Comparison of ENCODE assay signal across 18 cellular contexts in genomic region chr9:121836382-121836885, GRCh38.
DNase-seq lines count a peak whose midpoint lies in the region; ATAC-seq and TF ChIP-seq lines count a peak whose summit lies in the region.
"Had no signal": no experiment of that assay in that cellular context is flagged by ENCODE, and none has a peak within 500 bp of the region (broad histone marks: within the 10 kb centered on the region; RNA-seq: fewer than 3 reads in every experiment).

No MANE protein-coding gene starts in this region.

- DNase-seq in cardiac septum (ENCODE audit: low spot score) (peak; percentile 75), right cardiac atrium (no peak), islet precursor cell (peak; percentile 40), sigmoid colon (peak; percentile 39), left lung (no peak)
- DNase-seq in activated CD4-positive, alpha-beta T cell treated with anti-CD3 and anti-CD28 coated beads for 4 hours, result no peak
- DNase-seq: C1 segment of cervical spinal cord; CD8-positive, alpha-beta memory T cell; H9; KG1; NCI-H1105 treated with DMSO at 0.1 percent for 48 hours; NCI-H1694 treated with DMSO at 0.1 percent for 48 hours; NCI-H510A; NCI-H748 treated with DMSO at 0.1 percent for 48 hours; NK-92 treated with Interleukin-12 subunit alpha and Interleukin-12 subunit beta, amount 100 ng/mL, for 24 hours had no signal

- H3K27me3 ChIP-seq in right cardiac atrium (ENCODE audit: control insufficient read depth, insufficient read depth), result no peaks in the 10 kb centered on the region
- no peaks in the 10 kb centered on the region for H3K27me3 ChIP-seq in sigmoid colon
- H3K27me3 ChIP-seq in left lung, result no peaks in the 10 kb centered on the region
- H3K27me3 ChIP-seq: Peyer's patch had no signal

- no peak for TF ChIP-seq CTCF in sigmoid colon (IDR thresholded peaks at IDR 0.05)
- no peak for TF ChIP-seq CTCF in left lung (IDR thresholded peaks at IDR 0.05)

- no peak for TF ChIP-seq EP300 in sigmoid colon (IDR thresholded peaks at IDR 0.05)

- H3K9me3 ChIP-seq in right cardiac atrium (ENCODE audit: control insufficient read depth, low read length) (no peaks in the 10 kb centered on the region), sigmoid colon (no peaks in the 10 kb centered on the region), left lung (no peaks in the 10 kb centered on the region)
- H3K9me3 ChIP-seq: Peyer's patch had no signal

- no peaks in the 10 kb centered on the region for H3K36me3 ChIP-seq in sigmoid colon
- H3K36me3 ChIP-seq in left lung, result no peaks in the 10 kb centered on the region
- H3K36me3 ChIP-seq: Peyer's patch had no signal

- H3K4me3 ChIP-seq in right cardiac atrium (ENCODE audit: low read length) (no peak overlapping the region), sigmoid colon (no peak overlapping the region), left lung (no peak overlapping the region)
- H3K4me3 ChIP-seq: Peyer's patch had no signal

- ATAC-seq in right cardiac atrium (no peak), GM19395 (IDR thresholded peaks at IDR 0.05; ENCODE audit: unreplicated experiment) (no peak), left lung (no peak)
- ATAC-seq: HepG2 had no signal

- 91% methylated on average over 3 of the region's 3 CpGs for WGBS in right cardiac atrium
- WGBS in sigmoid colon, 2 donors, result 86 to 88% methylated on average over 3 of the region's 3 CpGs

- intact Hi-C loops in cardiac septum (cut with DNase I), result no loop called here
- intact Hi-C loops in right cardiac atrium (cut with DNase I), result loop anchor here in 1 of 4 donors (10.0 kb wide), 1 partner anchor 62 kb away; no protein-coding TSS in a partner anchor
- intact Hi-C loops in sigmoid colon (cut with DNase I), result no loop called here
- intact Hi-C loops in left lung (cut with DNase I), result no loop called here

- no peak overlapping the region for H3K27ac ChIP-seq in right cardiac atrium (ENCODE audit: low read length)
- H3K27ac ChIP-seq in sigmoid colon, result no peak overlapping the region
- no peak overlapping the region for H3K27ac ChIP-seq in left lung
- H3K27ac ChIP-seq: Peyer's patch had no signal

- no peak for TF ChIP-seq POLR2A in sigmoid colon (IDR thresholded peaks at IDR 0.05)

- no peaks in the 10 kb centered on the region for H3K4me1 ChIP-seq in right cardiac atrium (ENCODE audit: control insufficient read depth, insufficient read depth, low read length)
- peaks cover 0 to 14% (median 11%) of the 10 kb centered on the region in 4 donors for H3K4me1 ChIP-seq in sigmoid colon
- H3K4me1 ChIP-seq in left lung, result no peaks in the 10 kb centered on the region
- H3K4me1 ChIP-seq: Peyer's patch had no signal

Comparison
In these comparisons a context has a peak if more than half of its experiments do, and no peak if none do; other contexts are left out.
1. DNase-seq: peak in cardiac septum (single experiment), islet precursor cell (single experiment) and sigmoid colon (single experiment); none in right cardiac atrium (0 of 3), left lung (0 of 2) and activated CD4-positive, alpha-beta T cell treated with anti-CD3 and anti-CD28 coated beads for 4 hours (0 of 2).